In genomic region chr19:48398329-48399235, GRCh38 we compare ENCODE assay signal across 8 cellular contexts. TPM values are rescaled to one million over a fixed set of nuclear protein-coding genes. Genes with fewer than 3 reads are reported as not detected.
DNase-seq lines count a peak whose midpoint lies in the region; ATAC-seq and TF ChIP-seq lines count a peak whose summit lies in the region.

No MANE protein-coding gene starts in this region.

- H3K27me3 ChIP-seq in PC-9 (ENCODE audit: insufficient read depth, low read depth) (peaks cover 11% of the 10 kb centered on the region), tibial artery (peaks cover 4 to 52% of the 10 kb centered on the region in 2 donors)

- H3K27ac ChIP-seq in PC-9, result peak overlapping the region; percentile 84
- H3K27ac ChIP-seq in tibial artery, result no peak overlapping the region

- ATAC-seq in GM18502 (IDR thresholded peaks at IDR 0.05; ENCODE audit: poor library complexity, unreplicated experiment) (peak; percentile 59), HG03520 (IDR thresholded peaks at IDR 0.05; ENCODE audit: unreplicated experiment) (peak; percentile 45)

- peak overlapping the region; percentile 93 for H3K4me3 Mint-ChIP-seq in activated T-helper 1 cell treated with anti-CD3 and anti-CD28 coated beads, Interleukin-12 subunit alpha, Interleukin-12 subunit beta, Interleukin-2, Interleukin-4 antibody, amounts not matched to agents 30 ng/mL and 10 ng/mL and 1 ng/mL, durations not matched to agents 14 hours and 24 hours and 36 hours
- peak overlapping the region; percentile 83 for H3K4me3 Mint-ChIP-seq in osteocyte (ENCODE audit: unreplicated experiment)

- peaks cover 39% of the 10 kb centered on the region for H3K27me3 Mint-ChIP-seq in activated T-helper 1 cell treated with anti-CD3 and anti-CD28 coated beads, Interleukin-12 subunit alpha, Interleukin-12 subunit beta, Interleukin-2, Interleukin-4 antibody, amounts not matched to agents 30 ng/mL and 10 ng/mL and 1 ng/mL, durations not matched to agents 14 hours and 24 hours and 36 hours (ENCODE audit: insufficient read depth)
- peaks cover 10% of the 10 kb centered on the region for H3K27me3 Mint-ChIP-seq in osteocyte (ENCODE audit: unreplicated experiment)

- H3K4me3 ChIP-seq in PC-9 (peak overlapping the region; percentile 95), tibial artery (peak overlapping the region; percentile 26 to 48)

- TF ChIP-seq CTCF in PC-9 (conservative IDR thresholded peaks at IDR 0.05) (no peak), osteocyte (IDR thresholded peaks at IDR 0.05) (no peak), tibial artery (IDR thresholded peaks at IDR 0.05) (no peak)

- peak overlapping the region; percentile 98 for H3K4me2 ChIP-seq in PC-9

- peaks cover 31% of the 10 kb centered on the region for H3K4me1 Mint-ChIP-seq in activated T-helper 1 cell treated with anti-CD3 and anti-CD28 coated beads, Interleukin-12 subunit alpha, Interleukin-12 subunit beta, Interleukin-2, Interleukin-4 antibody, amounts not matched to agents 30 ng/mL and 10 ng/mL and 1 ng/mL, durations not matched to agents 14 hours and 24 hours and 36 hours (ENCODE audit: low read depth)
- H3K4me1 Mint-ChIP-seq in osteocyte (ENCODE audit: unreplicated experiment), result peaks cover 41% of the 10 kb centered on the region

- no peaks in the 10 kb centered on the region for H3K36me3 ChIP-seq in PC-9 (ENCODE audit: low read depth)
- no peaks in the 10 kb centered on the region for H3K36me3 ChIP-seq in tibial artery

- H4K20me1 ChIP-seq in PC-9 (ENCODE audit: insufficient read depth), result peaks cover 29% of the 10 kb centered on the region

- DNase-seq in PC-9 (peak; percentile 86 to 88), fibroblast of the conjunctiva (ENCODE audit: low read depth) (peak; percentile 80), osteocyte (ENCODE audit: extremely low spot score, unreplicated experiment) (peak; percentile 94), tibial artery (peak; percentile 61 to 81), NCI-H226 (no peak)
- peak; percentile 84 for DNase-seq in activated T-helper 1 cell treated with anti-CD3 and anti-CD28 coated beads, Interleukin-12 subunit alpha, Interleukin-12 subunit beta, Interleukin-2, Interleukin-4 antibody, amounts not matched to agents 30 ng/mL and 10 ng/mL and 1 ng/mL, durations not matched to agents 14 hours and 24 hours and 36 hours (ENCODE audit: low spot score)

- H3K9me3 Mint-ChIP-seq in activated T-helper 1 cell treated with anti-CD3 and anti-CD28 coated beads, Interleukin-12 subunit alpha, Interleukin-12 subunit beta, Interleukin-2, Interleukin-4 antibody, amounts not matched to agents 30 ng/mL and 10 ng/mL and 1 ng/mL, durations not matched to agents 14 hours and 24 hours and 36 hours, result no peaks in the 10 kb centered on the region
- H3K9me3 Mint-ChIP-seq in osteocyte (ENCODE audit: unreplicated experiment), result no peaks in the 10 kb centered on the region

- peak overlapping the region; percentile 89 for H2AFZ ChIP-seq in PC-9

- CTCF ChIA-PET in PC-9 (lab: Charles Lee), result no interaction called here

- peaks cover 47% of the 10 kb centered on the region for H3K79me2 ChIP-seq in PC-9 (ENCODE audit: low read depth)

- H3K4me1 ChIP-seq in PC-9 (replicated peaks; ENCODE audit: insufficient read depth), result peaks cover 22% of the 10 kb centered on the region
- H3K4me1 ChIP-seq in tibial artery, result peaks cover 0 to 25% (median 15%) of the 10 kb centered on the region in 4 donors

- peaks cover 50% of the 10 kb centered on the region for H3F3A ChIP-seq in PC-9 (ENCODE audit: insufficient read depth, low read depth)

- no peaks in the 10 kb centered on the region for H3K9me3 ChIP-seq in PC-9 (ENCODE audit: insufficient read depth, low read depth)
- H3K9me3 ChIP-seq in tibial artery, result no peaks in the 10 kb centered on the region

- no peaks in the 10 kb centered on the region for H3K9me2 ChIP-seq in PC-9 (ENCODE audit: insufficient read depth)

- intact Hi-C loops in PC-9 (cut with micrococcal nuclease; ENCODE audit: unreplicated experiment), result loop anchor here (5.0 kb wide), 1 partner anchor 69 kb away; the partner anchor contains the start of gene CYTH2
- intact Hi-C loops in activated T-helper 1 cell treated with anti-CD3 and anti-CD28 coated beads, Interleukin-12 subunit alpha, Interleukin-12 subunit beta, Interleukin-2, Interleukin-4 antibody, amounts not matched to agents 30 ng/mL and 10 ng/mL and 1 ng/mL, durations not matched to agents 14 hours and 24 hours and 36 hours (cut with micrococcal nuclease), result loop anchor here (1.0 to 5.0 kb wide), 6 partner anchors 7 to 114 kb away; partner anchors contain the start of genes GRWD1, KDELR1, LMTK3 and SYNGR4
- intact Hi-C loops in tibial artery (cut with DNase I; ENCODE audit: low total_unique reads), result no loop called here

- peak overlapping the region; percentile 89 for H3K27ac Mint-ChIP-seq in activated T-helper 1 cell treated with anti-CD3 and anti-CD28 coated beads, Interleukin-12 subunit alpha, Interleukin-12 subunit beta, Interleukin-2, Interleukin-4 antibody, amounts not matched to agents 30 ng/mL and 10 ng/mL and 1 ng/mL, durations not matched to agents 14 hours and 24 hours and 36 hours
- peak overlapping the region; percentile 72 for H3K27ac Mint-ChIP-seq in osteocyte (ENCODE audit: unreplicated experiment)

- no TSS peak for BruUV-seq in PC-9 (replicated peaks; lab: Mats Ljungman, UMichigan)

- POLR2A ChIA-PET in PC-9 (lab: Charles Lee; ENCODE audit: unreplicated experiment), result no interaction called here

- peaks cover 7% of the 10 kb centered on the region for H3K36me3 Mint-ChIP-seq in activated T-helper 1 cell treated with anti-CD3 and anti-CD28 coated beads, Interleukin-12 subunit alpha, Interleukin-12 subunit beta, Interleukin-2, Interleukin-4 antibody, amounts not matched to agents 30 ng/mL and 10 ng/mL and 1 ng/mL, durations not matched to agents 14 hours and 24 hours and 36 hours (ENCODE audit: low read depth)
- no peaks in the 10 kb centered on the region for H3K36me3 Mint-ChIP-seq in osteocyte (ENCODE audit: unreplicated experiment)

RNA-seq across cellular contexts. Expression of gene GRIN2D, which starts 5.1 kb away (rescaled TPM):
- 3.2 and 3.8 TPM in 2 replicates for total RNA-seq in PC-9 (2021)
- total RNA-seq in activated T-helper 1 cell treated with anti-CD3 and anti-CD28 coated beads, Interleukin-12 subunit alpha, Interleukin-12 subunit beta, Interleukin-2, Interleukin-4 antibody, amounts not matched to agents 30 ng/mL and 10 ng/mL and 1 ng/mL, durations not matched to agents 14 hours and 24 hours and 36 hours, result 0.16 and 0.17 TPM in 2 replicates
- 0.68 and 1.2 TPM in 2 replicates for total RNA-seq in osteocyte

RNA-seq across cellular contexts. Expression of gene KDELR1, which starts 7.2 kb away (rescaled TPM):
- total RNA-seq in PC-9 (2021) (220 and 261 TPM in 2 replicates), osteocyte (267 and 275 TPM in 2 replicates)
- 70.9 and 74.2 TPM in 2 replicates for total RNA-seq in activated T-helper 1 cell treated with anti-CD3 and anti-CD28 coated beads, Interleukin-12 subunit alpha, Interleukin-12 subunit beta, Interleukin-2, Interleukin-4 antibody, amounts not matched to agents 30 ng/mL and 10 ng/mL and 1 ng/mL, durations not matched to agents 14 hours and 24 hours and 36 hours

RNA-seq across cellular contexts. Expression of gene SYNGR4, which starts 34.4 kb away (rescaled TPM):
- 1.3 and 2.1 TPM in 2 replicates for total RNA-seq in PC-9 (2021)
- total RNA-seq in activated T-helper 1 cell treated with anti-CD3 and anti-CD28 coated beads, Interleukin-12 subunit alpha, Interleukin-12 subunit beta, Interleukin-2, Interleukin-4 antibody, amounts not matched to agents 30 ng/mL and 10 ng/mL and 1 ng/mL, durations not matched to agents 14 hours and 24 hours and 36 hours, result 0.61 TPM in 1 of 2 replicates, not detected in the other
- total RNA-seq in osteocyte, result not detected in 2 replicates

RNA-seq across cellular contexts. Expression of gene TMEM143, which starts 34.8 kb away (rescaled TPM):
- 24.8 and 31.3 TPM in 2 replicates for total RNA-seq in PC-9 (2021)
- 7.7 and 14.9 TPM in 2 replicates for total RNA-seq in activated T-helper 1 cell treated with anti-CD3 and anti-CD28 coated beads, Interleukin-12 subunit alpha, Interleukin-12 subunit beta, Interleukin-2, Interleukin-4 antibody, amounts not matched to agents 30 ng/mL and 10 ng/mL and 1 ng/mL, durations not matched to agents 14 hours and 24 hours and 36 hours
- 9.1 and 12.3 TPM in 2 replicates for total RNA-seq in osteocyte

RNA-seq across cellular contexts. Expression of gene GRWD1, which starts 47.2 kb away (rescaled TPM):
- 35.5 and 44.2 TPM in 2 replicates for total RNA-seq in PC-9 (2021)
- 96.0 and 100 TPM in 2 replicates for total RNA-seq in activated T-helper 1 cell treated with anti-CD3 and anti-CD28 coated beads, Interleukin-12 subunit alpha, Interleukin-12 subunit beta, Interleukin-2, Interleukin-4 antibody, amounts not matched to agents 30 ng/mL and 10 ng/mL and 1 ng/mL, durations not matched to agents 14 hours and 24 hours and 36 hours
- 36.2 and 38.4 TPM in 2 replicates for total RNA-seq in osteocyte
